In genomic region chr18:8095947-8096570, GRCh38 we compare ENCODE assay signal across 18 cellular contexts.
DNase-seq lines count a peak whose midpoint lies in the region; ATAC-seq, FAIRE-seq and TF ChIP-seq lines count a peak whose summit lies in the region.
"Had no signal": no experiment of that assay in that cellular context is flagged by ENCODE, and none has a peak within 500 bp of the region (broad histone marks: within the 10 kb centered on the region; RNA-seq: fewer than 3 reads in every experiment).

No MANE protein-coding gene starts in this region.

- H3K27ac Mint-ChIP-seq in central memory CD8-positive, alpha-beta T cell (ENCODE audit: low read depth), result peak overlapping the region; percentile 42
- H3K27ac Mint-ChIP-seq in WTC11, result no peak overlapping the region
- H3K27ac Mint-ChIP-seq: CD14-positive monocyte; CD4-positive, alpha-beta memory T cell; HFFc6 had no signal

- no peak overlapping the region for H3K4me3 ChIP-seq in heart left ventricle
- no peak overlapping the region for H3K4me3 ChIP-seq in lower lobe of right lung
- H3K4me3 ChIP-seq: BLaER1 had no signal

- H3K27me3 ChIP-seq in heart left ventricle (no peaks in the 10 kb centered on the region), lower lobe of right lung (ENCODE audit: low read depth) (no peaks in the 10 kb centered on the region)
- H3K27me3 ChIP-seq: BLaER1 had no signal

- POLR2A ChIA-PET in WTC11 (lab: Charles Lee), result no interaction called here

- H3K4me1 Mint-ChIP-seq in central memory CD8-positive, alpha-beta T cell, result peaks cover 7% of the 10 kb centered on the region
- H3K4me1 Mint-ChIP-seq in WTC11, result peaks cover 3% of the 10 kb centered on the region; the same call in 1 of the 2 replicates
- H3K4me1 Mint-ChIP-seq: CD14-positive monocyte; CD4-positive, alpha-beta memory T cell had no signal

- no peak overlapping the region for H3K4me3 Mint-ChIP-seq in central memory CD8-positive, alpha-beta T cell
- H3K4me3 Mint-ChIP-seq in WTC11, result no peak overlapping the region
- H3K4me3 Mint-ChIP-seq: CD14-positive monocyte; CD4-positive, alpha-beta memory T cell; HFFc6 had no signal

- H3K9me3 ChIP-seq in heart left ventricle (no peaks in the 10 kb centered on the region), lower lobe of right lung (no peaks in the 10 kb centered on the region)
- H3K9me3 ChIP-seq: BLaER1 had no signal

- no peak for TF ChIP-seq CTCF in heart left ventricle (IDR thresholded peaks at IDR 0.05)
- TF ChIP-seq CTCF in lower lobe of right lung (IDR thresholded peaks at IDR 0.05), result no peak
- TF ChIP-seq CTCF in WTC11 (IDR thresholded peaks at IDR 0.05), result no peak

- CTCF ChIA-PET in WTC11 (lab: Charles Lee), result no interaction called here

- peak; percentile 88 for FAIRE-seq in urothelium cell line (lab: Jason Lieb, UNC)
- FAIRE-seq: HTR-8/SVneo had no signal

- H3K4me1 ChIP-seq in heart left ventricle (peaks cover 0 to 13% (median 0%) of the 10 kb centered on the region in 12 donors), lower lobe of right lung (no peaks in the 10 kb centered on the region)
- H3K4me1 ChIP-seq: BLaER1 had no signal

- intact Hi-C loops in Right ventricle myocardium superior (cut with DNase I) (no loop called here), heart left ventricle (cut with DNase I) (no loop called here), lower lobe of right lung (cut with DNase I) (no loop called here)

- H3K36me3 ChIP-seq in heart left ventricle (peaks cover 0 to 20% (median 0%) of the 10 kb centered on the region in 9 donors), lower lobe of right lung (no peaks in the 10 kb centered on the region)
- H3K36me3 ChIP-seq: BLaER1 had no signal

- no peak for TF ChIP-seq POLR2A in heart left ventricle (IDR thresholded peaks at IDR 0.05)

- ATAC-seq in Right ventricle myocardium superior (ENCODE audit: poor library complexity) (peak; percentile 25), heart left ventricle (no peak), lower lobe of right lung (peak; percentile 80 to 87), WTC11 (no peak)
- no peak for ATAC-seq in central memory CD8-positive, alpha-beta T cell (replicated peaks; ENCODE audit: extremely low read depth, poor library complexity, severe bottlenecking)
- ATAC-seq: HCT116 had no signal

- no peak overlapping the region for H3K27ac ChIP-seq in heart left ventricle
- no peak overlapping the region for H3K27ac ChIP-seq in lower lobe of right lung
- H3K27ac ChIP-seq: BLaER1 had no signal

- H3K27me3 Mint-ChIP-seq in central memory CD8-positive, alpha-beta T cell, result no peaks in the 10 kb centered on the region
- no peaks in the 10 kb centered on the region; the same call in 1 of the 2 replicates for H3K27me3 Mint-ChIP-seq in WTC11 (ENCODE audit: low read depth)
- H3K27me3 Mint-ChIP-seq: CD4-positive, alpha-beta memory T cell had no signal

- H3K9me3 Mint-ChIP-seq in central memory CD8-positive, alpha-beta T cell, result no peaks in the 10 kb centered on the region
- peaks cover 4% of the 10 kb centered on the region; the same call in 1 of the 2 replicates for H3K9me3 Mint-ChIP-seq in WTC11
- H3K9me3 Mint-ChIP-seq: HFFc6 had no signal

- no peak for DNase-seq in Right ventricle myocardium superior
- DNase-seq in heart left ventricle, result no peak
- DNase-seq in central memory CD8-positive, alpha-beta T cell (ENCODE audit: low spot score in 2 of 2), result no peak
- DNase-seq in lower lobe of right lung, result peak; percentile 60
- DNase-seq in urothelium cell line (ENCODE audit: low spot score), result no peak
- DNase-seq in WTC11 (ENCODE audit: low spot score), result no peak
- DNase-seq in NAMALWA (ENCODE audit: low spot score), result no peak
- DNase-seq: 8988T; CD4-positive, alpha-beta memory T cell; DMS79 treated with DMSO at 0.1 percent for 48 hours; GF-D8; GOT3; H7; HFFc6 had no signal

- 87 to 94% (median 93%) methylated on average over 10 of the region's 10 CpGs for WGBS in heart left ventricle, 4 donors

- H3K36me3 Mint-ChIP-seq in central memory CD8-positive, alpha-beta T cell (ENCODE audit: insufficient read depth), result peaks cover 7% of the 10 kb centered on the region
- no peaks in the 10 kb centered on the region for H3K36me3 Mint-ChIP-seq in WTC11
- H3K36me3 Mint-ChIP-seq: CD14-positive monocyte had no signal

TF ChIP-seq in WTC11, 78 proteins besides CTCF, POLR2A, EP300 and RAD21 (continues in another document):
- TF ChIP-seq USF1 (CRISPR knock-in tag; IDR thresholded peaks at IDR 0.05), result no peak
- no peak for TF ChIP-seq KAT7 (CRISPR knock-in tag; IDR thresholded peaks at IDR 0.05; ENCODE audit: borderline replicate concordance)
- TF ChIP-seq ZNF416 (CRISPR knock-in tag; IDR thresholded peaks at IDR 0.05), result no peak
- no peak for TF ChIP-seq JAZF1 (CRISPR knock-in tag; IDR thresholded peaks at IDR 0.05)
- no peak for TF ChIP-seq NR2C2 (CRISPR knock-in tag; IDR thresholded peaks at IDR 0.05)
- TF ChIP-seq AFF4 (CRISPR knock-in tag; IDR thresholded peaks at IDR 0.05; ENCODE audit: borderline replicate concordance), result no peak
- no peak for TF ChIP-seq ATF1 (CRISPR knock-in tag; IDR thresholded peaks at IDR 0.05)
- TF ChIP-seq ATF3 (CRISPR knock-in tag; conservative IDR thresholded peaks at IDR 0.05), result no peak
- no peak for TF ChIP-seq SP1 (CRISPR knock-in tag; conservative IDR thresholded peaks at IDR 0.05)
- TF ChIP-seq E2F5 (CRISPR knock-in tag; IDR thresholded peaks at IDR 0.05), result no peak
- TF ChIP-seq ATF6 (CRISPR knock-in tag; IDR thresholded peaks at IDR 0.05), result no peak
- no peak for TF ChIP-seq FOXP1 (CRISPR knock-in tag; IDR thresholded peaks at IDR 0.05; ENCODE audit: borderline replicate concordance)
- TF ChIP-seq NFYB (CRISPR knock-in tag; conservative IDR thresholded peaks at IDR 0.05; ENCODE audit: low read depth), result no peak
- no peak for TF ChIP-seq FOXK1 (CRISPR knock-in tag; IDR thresholded peaks at IDR 0.05)

Comparison
In these comparisons a context has a peak if more than half of its experiments do, and no peak if none do; other contexts are left out.
1. ATAC-seq: peak in Right ventricle myocardium superior (single experiment) and lower lobe of right lung (2 of 2); none in heart left ventricle (0 of 4), central memory CD8-positive, alpha-beta T cell (single experiment) and WTC11 (single experiment).